Comparison of ENCODE assay signal across 8 cellular contexts in the genomic region with DNA sequence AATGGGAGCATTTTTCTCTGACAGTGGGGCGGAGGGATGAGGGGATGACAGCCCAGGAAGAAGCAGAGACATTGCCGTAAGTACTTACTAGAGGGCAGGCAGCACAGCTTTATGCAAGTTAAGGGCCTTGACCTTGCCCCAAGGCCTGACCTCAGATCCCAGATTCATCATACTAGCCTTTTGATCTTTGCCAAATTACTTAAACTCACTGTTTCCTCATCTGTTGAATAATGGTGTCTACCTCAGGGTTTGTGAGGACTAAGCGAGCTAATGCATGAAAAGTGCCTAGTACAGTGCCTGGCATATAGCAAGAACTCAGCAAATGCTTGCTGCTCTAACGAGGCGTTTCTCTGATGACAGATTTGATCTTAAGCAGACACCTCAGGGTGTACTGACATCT.
"Had no signal": no experiment of that assay in that cellular context is flagged by ENCODE, and none has a peak within 500 bp of the region (broad histone marks: within the 10 kb centered on the region; RNA-seq: fewer than 3 reads in every experiment).

No MANE protein-coding gene starts in this region.

- H3K27ac Mint-ChIP-seq: GM23338 had no signal

- DNase-seq: H9, HCEC 1CT, IMR-90, KBM-7 had no signal

- H2AFZ ChIP-seq: GM23338 had no signal

- H3K9me3 Mint-ChIP-seq: GM23338, H9 had no signal

- ATAC-seq: GM23338 had no signal

- H3K27ac ChIP-seq: HL-60 had no signal

- H3K4me3 Mint-ChIP-seq: GM23338 had no signal

- FAIRE-seq: H1, H54 had no signal

- H3K4me2 ChIP-seq: GM23338 had no signal

- H3K4me3 ChIP-seq: GM23338 had no signal
